Comparison of ENCODE assay signal across 14 cellular contexts in the genomic region with DNA sequence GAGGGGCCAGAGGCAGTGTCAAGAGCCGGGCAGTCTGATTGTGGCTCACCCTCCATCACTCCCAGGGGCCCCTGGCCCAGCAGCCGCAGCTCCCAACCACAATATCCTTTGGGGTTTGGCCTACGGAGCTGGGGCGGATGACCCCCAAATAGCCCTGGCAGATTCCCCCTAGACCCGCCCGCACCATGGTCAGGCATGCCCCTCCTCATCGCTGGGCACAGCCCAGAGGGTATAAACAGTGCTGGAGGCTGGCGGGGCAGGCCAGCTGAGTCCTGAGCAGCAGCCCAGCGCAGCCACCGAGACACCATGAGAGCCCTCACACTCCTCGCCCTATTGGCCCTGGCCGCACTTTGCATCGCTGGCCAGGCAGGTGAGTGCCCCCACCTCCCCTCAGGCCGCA. TPM values are rescaled to one million over a fixed set of nuclear protein-coding genes. Genes with fewer than 3 reads are reported as not detected.
A peak's percentile ranks its signal among the peaks of the same experiment; 100 is the strongest.
DNase-seq lines count a peak whose midpoint lies in the region; ATAC-seq, FAIRE-seq and TF ChIP-seq lines count a peak whose summit lies in the region.
"Had no signal": no experiment of that assay in that cellular context is flagged by ENCODE, and none has a peak within 500 bp of the region (broad histone marks: within the 10 kb centered on the region; RNA-seq: fewer than 3 reads in every experiment).

TSS of gene BGLAP (plus strand) at position 259 of the 400 bp plus-strand sequence. CDS start at position 307, 48 bp downstream.

- H3K27ac ChIP-seq in K562 (ENCODE audit: extremely low read depth, low read depth, low read length) (no peak within 1 kb of the TSS), neuronal stem cell (replicated peaks; ENCODE audit: low read length) (no peak within 1 kb of the TSS)
- H3K27ac ChIP-seq: heart right ventricle, KMS-11, Peyer's patch had no signal

- intact Hi-C loops in K562 (cut with micrococcal nuclease) = no loop called here

- TF ChIP-seq EP300 in K562 (IDR thresholded peaks at IDR 0.05; ENCODE audit: low read length) = no peak

- no peak within 1 kb of the TSS for H2AK5ac ChIP-seq in neuronal stem cell (ENCODE audit: low read depth, low read length)

- no peak within 1 kb of the TSS for H4K8ac ChIP-seq in neuronal stem cell (ENCODE audit: low read depth, low read length)

- no peak for TF ChIP-seq CTCF in K562 (IDR thresholded peaks at IDR 0.05 in 2 of 3, conservative IDR thresholded peaks at IDR 0.05 in 1 of 3; ENCODE audit: insufficient read depth in 2 of 3, low read depth in 1 of 3, low read length in 3 of 3)

- no peak for TF ChIP-seq RAD21 in K562 (CRISPR knock-in tag; conservative IDR thresholded peaks at IDR 0.05 in 1 of 2, IDR thresholded peaks at IDR 0.05 in 1 of 2)

- H3K23ac ChIP-seq in neuronal stem cell (ENCODE audit: low read depth, low read length, poor library complexity) = peak within 1 kb of the TSS; percentile 62

- H2BK120ac ChIP-seq in neuronal stem cell (ENCODE audit: low read depth, low read length) = no peak within 1 kb of the TSS

- H2BK15ac ChIP-seq in neuronal stem cell (ENCODE audit: low read length) = no peak within 1 kb of the TSS

- no peak for FAIRE-seq in K562 (lab: Jason Lieb, UNC)

- CTCF ChIA-PET in K562 (lab: Yijun Ruan, JAX; ENCODE audit: low intra/inter-chr PET ratio) = no interaction called here

- peak within 1 kb of the TSS; percentile 68 for H2BK5ac ChIP-seq in neuronal stem cell (ENCODE audit: low read length)

- WGBS in K562 (ENCODE audit: insufficient coverage, low coverage, missing lambda C conversion rate) = 78% methylated on average over 10 of the region's 14 CpGs
- WGBS in neuronal stem cell (ENCODE audit: extremely low coverage in 2 of 2, insufficient read length in 2 of 2, insufficient replicate concordance in 1 of 2), 2 donors = no CpG with 5 or more reads among the region's 14 CpGs

- H3K14ac ChIP-seq in neuronal stem cell (ENCODE audit: low read length) = no peak within 1 kb of the TSS

- H3K79me1 ChIP-seq in neuronal stem cell (ENCODE audit: low read depth, low read length) = peaks cover 3% of the 10 kb centered on the region

- in situ Hi-C loops in K562 (cut with MboI) (no loop called here), KBM-7 (cut with MboI; ENCODE audit: low pct_unique_long_range_greater_than_20kb, low sequenced_read_pairs) (no loop called here)

- no peak for ATAC-seq in K562
- ATAC-seq: heart right ventricle, WTC11 had no signal

- H3K4me3 ChIP-seq in K562 (no peak within 1 kb of the TSS), neuronal stem cell (ENCODE audit: low read length in 2 of 2) (no peak within 1 kb of the TSS)
- H3K4me3 ChIP-seq: heart right ventricle, Peyer's patch had no signal

- H3K36me3 ChIP-seq in K562 (ENCODE audit: control insufficient read depth, insufficient read depth, low read length) (peaks cover 19% of the 10 kb centered on the region; the same call in 2 of the 3 replicates), neuronal stem cell (replicated peaks in 1 of 2; ENCODE audit: control insufficient read depth in 2 of 2, insufficient read depth in 2 of 2, low read length in 2 of 2) (peaks cover 15 to 31% of the 10 kb centered on the region in 2 donors)

- DNase-seq in GDM1 (lab: John Stamatoyannopoulos, UW) (peak; percentile 37), MV-4-11 (lab: John Stamatoyannopoulos, UW) (peak; percentile 66), K562 (ENCODE audit: extremely low read depth in 1 of 4, low spot score in 3 of 4) (no peak), neuronal stem cell (ENCODE audit: low spot score) (no peak), NCI-H82 treated with DMSO at 0.1 percent for 48 hours (lab: John Stamatoyannopoulos, UW; ENCODE audit: unreplicated experiment) (no peak), KBM-7 (no peak)
- DNase-seq in stimulated activated CD4-positive, alpha-beta T cell treated with anti-CD3 and anti-CD28 coated beads, Interleukin-12 subunit alpha, Interleukin-12 subunit beta, amount 100 ng/mL, for 4 hours = no peak
- DNase-seq: activated gamma-delta T cell treated with Interleukin-2 at 50 U/mL for 16 hours, DMS153, heart right ventricle, NCI-H524 treated with DMSO at 0.1 percent for 48 hours, Peyer's patch had no signal

- peaks cover 3% of the 10 kb centered on the region for H3K9me1 ChIP-seq in K562 (ENCODE audit: control insufficient read depth, insufficient read depth, low read length)

- POLR2A ChIA-PET in K562 (lab: Yijun Ruan, JAX) = interaction anchor here (0.5 to 2.0 kb wide), 5 partner anchors 8 to 268 kb away, joined by 3 to 7 read pairs (median 5); no protein-coding TSS in a partner anchor

- no TSS peak for BruUV-seq in K562 (replicated peaks; lab: Mats Ljungman, UMichigan)

- H3K9me3 ChIP-seq in K562 (replicated peaks; ENCODE audit: control insufficient read depth, insufficient read depth, low read depth, low read length) = no peaks in the 10 kb centered on the region
- no peaks in the 10 kb centered on the region for H3K9me3 ChIP-seq in neuronal stem cell (replicated peaks in 1 of 2; ENCODE audit: control insufficient read depth in 2 of 2, insufficient read depth in 1 of 2, low read depth in 1 of 2, low read length in 2 of 2)
- H3K9me3 ChIP-seq: heart right ventricle, Peyer's patch had no signal

- H3K27me3 ChIP-seq in K562 (ENCODE audit: control insufficient read depth in 2 of 2, insufficient read depth in 2 of 2, low read length in 2 of 2) (no peaks in the 10 kb centered on the region), neuronal stem cell (ENCODE audit: control insufficient read depth in 3 of 3, insufficient read depth in 3 of 3, low read depth in 1 of 3, low read length in 3 of 3) (no peaks in the 10 kb centered on the region)
- H3K27me3 ChIP-seq: Peyer's patch had no signal

- no peaks in the 10 kb centered on the region; the same call in 1 of the 2 replicates for H4K20me1 ChIP-seq in K562 (replicated peaks; ENCODE audit: control insufficient read depth, insufficient read depth, low read length)

- no peak within 1 kb of the TSS for H3K4ac ChIP-seq in neuronal stem cell (ENCODE audit: low read length)

- no peak within 1 kb of the TSS for H2AFZ ChIP-seq in K562 (ENCODE audit: low read depth, low read length)
- H2AFZ ChIP-seq in neuronal stem cell (ENCODE audit: low read length) = no peak within 1 kb of the TSS

- no peak within 1 kb of the TSS for H2BK12ac ChIP-seq in neuronal stem cell (ENCODE audit: low read length)

- H4K91ac ChIP-seq in neuronal stem cell (ENCODE audit: low read depth, low read length, poor library complexity) = no peak within 1 kb of the TSS

- no peaks in the 10 kb centered on the region for H3K79me2 ChIP-seq in K562 (ENCODE audit: control insufficient read depth, insufficient read depth, low read length)

- peak within 1 kb of the TSS in 1 of 2 experiments; percentile 79; a peak in 2 of 4 replicates for H3K9ac ChIP-seq in K562 (ENCODE audit: insufficient read depth in 1 of 2, low read depth in 2 of 2, low read length in 2 of 2)
- H3K9ac ChIP-seq in neuronal stem cell (ENCODE audit: low read depth, low read length, poor library complexity) = peak within 1 kb of the TSS; percentile 53
- H3K9ac ChIP-seq: KMS-11 had no signal

- H3K4me1 ChIP-seq in K562 (replicated peaks in 1 of 2; ENCODE audit: control insufficient read depth in 2 of 2, insufficient read depth in 2 of 2, low read length in 2 of 2) = peaks cover 0 to 39% of the 10 kb centered on the region in 2 experiments; a peak in 3 of 5 replicates
- peaks cover under 1 to 5% of the 10 kb centered on the region in 2 donors for H3K4me1 ChIP-seq in neuronal stem cell (ENCODE audit: control insufficient read depth in 2 of 2, insufficient read depth in 1 of 2, low read depth in 1 of 2, low read length in 2 of 2)

- H3K18ac ChIP-seq in neuronal stem cell (ENCODE audit: low read length) = peak within 1 kb of the TSS; percentile 41

- H3K4me2 ChIP-seq in K562 (ENCODE audit: insufficient read depth, low read length) (no peak within 1 kb of the TSS), neuronal stem cell (ENCODE audit: insufficient read depth, low read length, poor library complexity, severe bottlenecking) (no peak within 1 kb of the TSS)
- H3K4me2 ChIP-seq: KMS-11 had no signal

- no peak for TF ChIP-seq POLR2A in K562 (conservative IDR thresholded peaks at IDR 0.05)

TF ChIP-seq in K562, 482 proteins besides CTCF, POLR2A, EP300 and RAD21 (continues in another document):
- TF ChIP-seq RBFOX2 (IDR thresholded peaks at IDR 0.05; ENCODE audit: low read depth, low read length) = 0 out of 2 replicates have a peak, but pooled peaks have one; percentile 27
- TF ChIP-seq NR2C1 (IDR thresholded peaks at IDR 0.05) = no peak
- no peak for TF ChIP-seq NR2C1 (tag; IDR thresholded peaks at IDR 0.05)
- TF ChIP-seq ZNF76 (CRISPR knock-in tag; IDR thresholded peaks at IDR 0.05; ENCODE audit: borderline replicate concordance) = no peak
- TF ChIP-seq XRCC4 (IDR thresholded peaks at IDR 0.05; ENCODE audit: extremely low read depth, insufficient read depth, insufficient read length) = no peak

RNA-seq across cellular contexts. Expression of gene BGLAP, which starts in this region (rescaled TPM):
- total RNA-seq in K562 (2011; cell fraction: chromatin; rRNA removed; ENCODE audit: low replicate concordance) = 3.2 and 9.2 TPM in 2 replicates
- 5.9 and 10.2 TPM in 2 replicates for total RNA-seq in K562 (2011; cell fraction: nucleolus; rRNA removed)
- 3.1 and 9.2 TPM in 2 replicates for total RNA-seq in K562 (2011; cell fraction: nucleoplasm; rRNA removed)
- total RNA-seq in K562 (2014; rRNA removed) = 0.23 and 0.82 TPM in 2 replicates
- total RNA-seq in K562 (2014; rRNA removed; fragmentation: Illumina TruSeq; extraction: Trizol) = 0.15 TPM in 1 of 2 replicates, not detected in the other
- 0.33 and 0.49 TPM in 2 replicates for total RNA-seq in K562 (2015; rRNA removed; fragmentation: Illumina TruSeq; extraction: Trizol)
- 0.22 and 1.2 TPM in 2 replicates for total RNA-seq in K562 (2021)
- 0.54 and 0.92 TPM in 2 replicates for polyA plus RNA-seq in K562 (2011; rRNA removed)
- polyA plus RNA-seq in K562 (2011; cell fraction: cytosol; rRNA removed) = 0.63 and 1.2 TPM in 2 replicates
- 4.3 and 7.0 TPM in 2 replicates for polyA plus RNA-seq in K562 (2011; cell fraction: nucleus; rRNA removed)
- polyA plus RNA-seq in K562 (2012) = 0.51 and 0.96 TPM in 2 replicates
- not detected in 2 replicates for polyA plus RNA-seq in K562 (2014; fragmentation: Illumina TruSeq; extraction: Trizol)
- polyA plus RNA-seq in K562 (2014; fragmentation: Nextera tagmentation; extraction: Ambion mirVana) = not detected
- polyA plus RNA-seq in K562 (2014; rRNA removed) = 1.4 and 1.6 TPM in 2 replicates
- not detected in 2 replicates for polyA minus RNA-seq in K562 (2011; rRNA and poly(A)+ RNA removed)
- polyA minus RNA-seq in K562 (2011; cell fraction: cytosol; rRNA and poly(A)+ RNA removed) = not detected in 2 replicates
- 1.2 and 1.4 TPM in 2 replicates for polyA minus RNA-seq in K562 (2011; cell fraction: nucleus; rRNA and poly(A)+ RNA removed)
- polyA plus RNA-seq in neuronal stem cell (2013, experiment 1 of 2) = 0.85 TPM
- 0.80 TPM for polyA plus RNA-seq in neuronal stem cell (2013, experiment 2 of 2)

Comparison
In these comparisons a context has a peak if more than half of its experiments do, and no peak if none do; other contexts are left out.
1. DNase-seq: peak in GDM1 (single experiment) and MV-4-11 (single experiment); none in K562 (0 of 4), neuronal stem cell (single experiment), NCI-H82 treated with DMSO at 0.1 percent for 48 hours (single experiment), KBM-7 (single experiment) and stimulated activated CD4-positive, alpha-beta T cell treated with anti-CD3 and anti-CD28 coated beads, Interleukin-12 subunit alpha, Interleukin-12 subunit beta, amount 100 ng/mL, for 4 hours (single experiment).